Comparison of ENCODE assay signal across 13 cellular contexts in the genomic region with DNA sequence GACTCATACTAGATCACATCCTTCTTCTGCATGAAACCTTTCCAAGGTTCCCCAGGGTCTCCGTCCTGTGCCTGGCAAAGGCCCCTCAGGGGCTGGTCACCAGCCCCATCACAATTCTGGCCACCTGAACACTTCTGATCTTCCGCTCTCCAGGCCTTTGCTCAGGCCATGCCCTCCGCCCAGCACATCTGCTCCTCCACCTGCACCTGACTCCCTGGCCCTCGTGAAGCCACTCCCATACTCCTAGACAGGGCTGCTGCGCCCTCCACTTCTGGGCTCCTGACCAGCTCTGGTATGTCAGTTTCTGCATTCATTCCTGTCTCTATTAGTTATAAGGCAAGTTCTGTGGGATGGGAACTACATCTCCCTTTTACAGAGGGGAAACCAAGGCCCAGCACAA. TPM values are rescaled to one million over a fixed set of nuclear protein-coding genes. Genes with fewer than 3 reads are reported as not detected.
DNase-seq lines count a peak whose midpoint lies in the region; ATAC-seq and TF ChIP-seq lines count a peak whose summit lies in the region.
"Had no signal": no experiment of that assay in that cellular context is flagged by ENCODE, and none has a peak within 500 bp of the region (broad histone marks: within the 10 kb centered on the region; RNA-seq: fewer than 3 reads in every experiment).

No MANE protein-coding gene starts in this region.

- CTCF ChIA-PET in HEK293T (lab: Yijun Ruan, JAX): no interaction called here

- POLR2A ChIA-PET in HEK293T (lab: Yijun Ruan, JAX): interaction anchor here (2.9 kb wide), 1 partner anchor 22 kb away, joined by 37 read pairs; a partner anchor contains a TSS

- no peaks in the 10 kb centered on the region for H3K9me3 Mint-ChIP-seq in T-helper 2 cell treated with Interferon-gamma antibody and Interleukin-4, amounts not matched to agents 5 μg/mL and 100 μg/mL, for 36 hours
- no peaks in the 10 kb centered on the region for H3K9me3 Mint-ChIP-seq in central memory CD8-positive, alpha-beta T cell
- H3K9me3 Mint-ChIP-seq in osteocyte (ENCODE audit: unreplicated experiment): no peaks in the 10 kb centered on the region

- H3K27ac Mint-ChIP-seq in T-helper 2 cell treated with Interferon-gamma antibody and Interleukin-4, amounts not matched to agents 5 μg/mL and 100 μg/mL, for 36 hours: peak overlapping the region; percentile 77
- peak overlapping the region; percentile 74 for H3K27ac Mint-ChIP-seq in central memory CD8-positive, alpha-beta T cell (ENCODE audit: low read depth)
- H3K27ac Mint-ChIP-seq in osteocyte (ENCODE audit: unreplicated experiment): no peak overlapping the region

- TF ChIP-seq CTCF in osteocyte (IDR thresholded peaks at IDR 0.05): no peak

- no peak for ATAC-seq in central memory CD8-positive, alpha-beta T cell (replicated peaks; ENCODE audit: extremely low read depth, poor library complexity, severe bottlenecking)
- ATAC-seq in SK-N-SH treated with all-trans-retinoic acid at 6 μM for 48 hours: no peak
- ATAC-seq: left colon had no signal

- H3K4me1 Mint-ChIP-seq in T-helper 2 cell treated with Interferon-gamma antibody and Interleukin-4, amounts not matched to agents 5 μg/mL and 100 μg/mL, for 36 hours (ENCODE audit: low read depth): peaks cover 22% of the 10 kb centered on the region
- peaks cover 42% of the 10 kb centered on the region for H3K4me1 Mint-ChIP-seq in central memory CD8-positive, alpha-beta T cell
- peaks cover 32% of the 10 kb centered on the region for H3K4me1 Mint-ChIP-seq in osteocyte (ENCODE audit: unreplicated experiment)

- no peak for DNase-seq in T-helper 2 cell treated with Interferon-gamma antibody and Interleukin-4, amounts not matched to agents 5 μg/mL and 100 μg/mL, for 36 hours (ENCODE audit: low spot score)
- DNase-seq in T-helper 2 cell (no peak), NCI-H510A treated with DMSO at 0.1 percent for 48 hours (lab: John Stamatoyannopoulos, UW) (peak; percentile 38), osteocyte (ENCODE audit: extremely low spot score, unreplicated experiment) (no peak), HEK293T (ENCODE audit: extremely low spot score) (no peak), dedifferentiated amniotic fluid mesenchymal stem cell (ENCODE audit: extremely low spot score) (no peak)
- no peak for DNase-seq in central memory CD8-positive, alpha-beta T cell (ENCODE audit: low spot score in 2 of 2)
- DNase-seq: left colon, NCI-H1417 had no signal

- H3K4me3 Mint-ChIP-seq in T-helper 2 cell treated with Interferon-gamma antibody and Interleukin-4, amounts not matched to agents 5 μg/mL and 100 μg/mL, for 36 hours: peak overlapping the region; percentile 25
- H3K4me3 Mint-ChIP-seq in central memory CD8-positive, alpha-beta T cell: peak overlapping the region; percentile 33
- peak overlapping the region; percentile 33 for H3K4me3 Mint-ChIP-seq in osteocyte (ENCODE audit: unreplicated experiment)

- peaks cover 6% of the 10 kb centered on the region for H3K36me3 Mint-ChIP-seq in T-helper 2 cell treated with Interferon-gamma antibody and Interleukin-4, amounts not matched to agents 5 μg/mL and 100 μg/mL, for 36 hours (ENCODE audit: low read depth)
- peaks cover 12% of the 10 kb centered on the region for H3K36me3 Mint-ChIP-seq in central memory CD8-positive, alpha-beta T cell (ENCODE audit: insufficient read depth)
- H3K36me3 Mint-ChIP-seq in osteocyte (ENCODE audit: unreplicated experiment): no peaks in the 10 kb centered on the region

- no peaks in the 10 kb centered on the region for H3K27me3 Mint-ChIP-seq in T-helper 2 cell treated with Interferon-gamma antibody and Interleukin-4, amounts not matched to agents 5 μg/mL and 100 μg/mL, for 36 hours (ENCODE audit: low read depth)
- no peaks in the 10 kb centered on the region for H3K27me3 Mint-ChIP-seq in central memory CD8-positive, alpha-beta T cell
- no peaks in the 10 kb centered on the region for H3K27me3 Mint-ChIP-seq in osteocyte (ENCODE audit: unreplicated experiment)

TF ChIP-seq in SK-N-SH treated with all-trans-retinoic acid at 6 μM for 48 hours, 23 proteins besides CTCF, POLR2A, EP300 and RAD21:
- TF ChIP-seq ZNF565 (CRISPR knock-in tag; conservative IDR thresholded peaks at IDR 0.05; ENCODE audit: low read depth): no peak

TF ChIP-seq in HEK293T, 16 proteins besides CTCF, POLR2A, EP300 and RAD21:
- TF ChIP-seq ELF4 (IDR thresholded peaks at IDR 0.05) (no peak), ZNF384 (IDR thresholded peaks at IDR 0.05) (no peak), CTBP1 (IDR thresholded peaks at IDR 0.05; ENCODE audit: borderline replicate concordance) (no peak), NFRKB (IDR thresholded peaks at IDR 0.05) (no peak), LEF1 (IDR thresholded peaks at IDR 0.05; ENCODE audit: borderline replicate concordance) (no peak), SP1 (IDR thresholded peaks at IDR 0.05) (no peak), HDGF (IDR thresholded peaks at IDR 0.05; ENCODE audit: borderline replicate concordance) (no peak), BHLHE40 (IDR thresholded peaks at IDR 0.05; ENCODE audit: borderline replicate concordance) (no peak), FOXK2 (IDR thresholded peaks at IDR 0.05) (no peak), L3MBTL2 (conservative IDR thresholded peaks at IDR 0.05) (no peak)
TF ChIP-seq in HEK293T: peak in this region for 0.

RNA-seq across cellular contexts. Expression of a gene that starts 1.9 kb away (rescaled TPM):
- not detected in 2 replicates for total RNA-seq in osteocyte
- total RNA-seq: left colon, NCI-H460, Peyer's patch, tibial nerve had no signal

RNA-seq across cellular contexts. Expression of a gene that starts 2.4 kb away (rescaled TPM):
- 47.0 and 49.0 TPM in 2 replicates for total RNA-seq in osteocyte

RNA-seq across cellular contexts. Expression of a gene that starts 9.6 kb away (rescaled TPM):
- 1.5 and 2.0 TPM in 2 replicates for total RNA-seq in osteocyte
- total RNA-seq: NCI-H460 had no signal

RNA-seq across cellular contexts. Expression of a gene that starts 17.6 kb away (rescaled TPM):
- total RNA-seq in osteocyte: 65.1 and 67.4 TPM in 2 replicates

RNA-seq across cellular contexts. Expression of a gene that starts 22.5 kb away (rescaled TPM):
- 12.7 and 13.2 TPM in 2 replicates for total RNA-seq in osteocyte
